13 cellular contexts compared by ENCODE assay signal in the genomic region with DNA sequence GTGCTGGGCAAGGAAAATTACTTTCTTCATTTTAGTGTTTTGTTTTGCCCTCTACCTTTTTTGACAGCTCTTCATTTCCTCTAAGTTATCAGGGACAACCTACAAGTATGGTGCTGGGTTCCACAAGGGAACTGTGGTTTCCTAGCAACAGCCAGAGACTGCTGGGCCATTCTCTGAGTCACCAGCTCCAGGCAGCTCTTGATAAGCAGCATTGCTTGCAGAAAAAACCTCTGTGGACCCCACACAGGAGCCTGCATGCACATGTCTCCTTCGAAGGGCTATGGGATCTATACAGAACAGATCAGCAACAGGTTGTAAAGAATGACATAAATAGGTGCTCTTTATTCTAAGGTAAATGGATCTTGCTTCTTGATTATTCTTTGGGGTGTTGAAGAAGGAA.
DNase-seq lines count a peak whose midpoint lies in the region; ATAC-seq and TF ChIP-seq lines count a peak whose summit lies in the region.
"Had no signal": no experiment of that assay in that cellular context is flagged by ENCODE, and none has a peak within 500 bp of the region (broad histone marks: within the 10 kb centered on the region; RNA-seq: fewer than 3 reads in every experiment).

No MANE protein-coding gene starts in this region.

- no peaks in the 10 kb centered on the region for H3K9me2 ChIP-seq in PC-3 (replicated peaks; ENCODE audit: low read length)

- H3K4me2 ChIP-seq in PC-3 (ENCODE audit: low read length) = no peak overlapping the region

- H3K27ac ChIP-seq in PC-3 (ENCODE audit: low read length) (no peak overlapping the region), esophagus muscularis mucosa (replicated peaks in 1 of 4) (no peak overlapping the region)
- H3K27ac ChIP-seq: parathyroid adenoma had no signal

- no TSS peak for BruUV-seq in PC-3 (replicated peaks; lab: Mats Ljungman, UMichigan)

- WGBS in esophagus muscularis mucosa = 81% methylated on average over 1 of the region's 1 CpG

- H3K79me2 ChIP-seq in PC-3 (ENCODE audit: low read length) = no peaks in the 10 kb centered on the region
- H3K79me2 ChIP-seq: parathyroid adenoma had no signal

- H3K4me1 ChIP-seq in PC-3 (ENCODE audit: insufficient read depth, low read length) = no peaks in the 10 kb centered on the region
- no peaks in the 10 kb centered on the region for H3K4me1 ChIP-seq in esophagus muscularis mucosa
- H3K4me1 ChIP-seq: parathyroid adenoma had no signal

- no peak overlapping the region for H2AFZ ChIP-seq in PC-3 (ENCODE audit: low read length)
- H2AFZ ChIP-seq: parathyroid adenoma had no signal

- H4K20me1 ChIP-seq in PC-3 (ENCODE audit: low read length) = no peaks in the 10 kb centered on the region

- TF ChIP-seq POLR2A in esophagus muscularis mucosa (IDR thresholded peaks at IDR 0.05; ENCODE audit: low read depth) = no peak

- DNase-seq in NCI-H345 (lab: John Stamatoyannopoulos, UW) (peak; percentile 4), NCI-H345 treated with DMSO at 0.1 percent for 48 hours (lab: John Stamatoyannopoulos, UW; ENCODE audit: unreplicated experiment) (no peak), PC-3 (peak; percentile 12), esophagus muscularis mucosa (ENCODE audit: extremely low spot score) (peak; percentile 37), renal cortical epithelial cell (ENCODE audit: low read depth) (peak; percentile 68), NCI-H526 treated with DMSO at 0.1 percent for 48 hours (lab: John Stamatoyannopoulos, UW) (no peak)
- DNase-seq: activated CD4-positive, alpha-beta T cell treated with anti-CD3 and anti-CD28 coated beads for 48 hours; activated T-cell treated with anti-CD3 and anti-CD28 coated beads, Interleukin-2, amount 50 U/mL, for 4 hours; NCI-H187 treated with DMSO at 0.1 percent for 48 hours; stimulated activated CD8-positive, alpha-beta memory T cell treated with anti-CD3 and anti-CD28 coated beads, Interleukin-4, amount 100 ng/mL, for 48 hours had no signal

- no peak for TF ChIP-seq EP300 in esophagus muscularis mucosa (IDR thresholded peaks at IDR 0.05)

- no peaks in the 10 kb centered on the region for H3F3A ChIP-seq in PC-3 (ENCODE audit: low read length, unreplicated experiment)

- ATAC-seq in PC-3 (no peak), GM19467 (IDR thresholded peaks at IDR 0.05; ENCODE audit: unreplicated experiment) (no peak), HG02884 (IDR thresholded peaks at IDR 0.05; ENCODE audit: unreplicated experiment) (no peak)
- ATAC-seq: activated T-cell treated with anti-CD3 and anti-CD28 coated beads, Interleukin-2, amount 50 U/mL, for 4 hours had no signal

- no peaks in the 10 kb centered on the region for H3K9me3 ChIP-seq in PC-3 (ENCODE audit: low read length)
- H3K9me3 ChIP-seq in esophagus muscularis mucosa = no peaks in the 10 kb centered on the region

- CTCF ChIA-PET in PC-3 (lab: Charles Lee) = no interaction called here

- H3K36me3 ChIP-seq in PC-3 (ENCODE audit: low read depth, low read length) (no peaks in the 10 kb centered on the region), esophagus muscularis mucosa (no peaks in the 10 kb centered on the region)

- H3K9ac ChIP-seq in PC-3 (ENCODE audit: low read length) = no peak overlapping the region
- H3K9ac ChIP-seq: parathyroid adenoma had no signal

- H3K27me3 ChIP-seq in PC-3 (ENCODE audit: low read length) (no peaks in the 10 kb centered on the region), esophagus muscularis mucosa (no peaks in the 10 kb centered on the region)

- intact Hi-C loops in PC-3 (cut with micrococcal nuclease) = loop anchor here (10.0 kb wide), 1 partner anchor 450 kb away; no protein-coding TSS in a partner anchor
- intact Hi-C loops in esophagus muscularis mucosa (cut with DNase I) = no loop called here

- POLR2A ChIA-PET in PC-3 (lab: Charles Lee; ENCODE audit: unreplicated experiment) = no interaction called here

- H3K4me3 ChIP-seq in PC-3 (ENCODE audit: low read length) (no peak overlapping the region), esophagus muscularis mucosa (no peak overlapping the region)

- no peak for TF ChIP-seq CTCF in PC-3 (conservative IDR thresholded peaks at IDR 0.05; ENCODE audit: low read depth, low read length)
- TF ChIP-seq CTCF in esophagus muscularis mucosa (IDR thresholded peaks at IDR 0.05) = no peak

Comparison
In these comparisons a context has a peak if more than half of its experiments do, and no peak if none do; other contexts are left out.
1. DNase-seq: peak in NCI-H345 (single experiment), PC-3 (single experiment), esophagus muscularis mucosa (single experiment) and renal cortical epithelial cell (single experiment); none in NCI-H345 treated with DMSO at 0.1 percent for 48 hours (single experiment) and NCI-H526 treated with DMSO at 0.1 percent for 48 hours (single experiment).